In genomic region chr19:40278361-40279045, GRCh38 we compare ENCODE assay signal across 11 cellular contexts. TPM values are rescaled to one million over a fixed set of nuclear protein-coding genes. Genes with fewer than 3 reads are reported as not detected.
DNase-seq lines count a peak whose midpoint lies in the region; ATAC-seq and TF ChIP-seq lines count a peak whose summit lies in the region.
"Had no signal": no experiment of that assay in that cellular context is flagged by ENCODE, and none has a peak within 500 bp of the region (broad histone marks: within the 10 kb centered on the region; RNA-seq: fewer than 3 reads in every experiment).

No MANE protein-coding gene starts in this region.

- peak overlapping the region in 3 of 4 donors; percentile 9 to 65 (median 21) for H3K4me3 Mint-ChIP-seq in CD4-positive, CD25-positive, alpha-beta regulatory T cell
- H3K4me3 Mint-ChIP-seq in immature natural killer cell, result peak overlapping the region in 4 of 5 donors; percentile 17 to 40 (median 31)

- peaks cover 0 to 2% (median 0%) of the 10 kb centered on the region in 7 donors for H3K9me3 Mint-ChIP-seq in CD4-positive, CD25-positive, alpha-beta regulatory T cell
- H3K9me3 Mint-ChIP-seq in immature natural killer cell, result no peaks in the 10 kb centered on the region

- no peak overlapping the region for H3K27ac ChIP-seq in CD4-positive, CD25-positive, alpha-beta regulatory T cell (ENCODE audit: insufficient read depth, low read length, poor library complexity, severe bottlenecking)
- H3K27ac ChIP-seq in adrenal gland (peak overlapping the region in 3 of 5 donors; percentile 14 to 95 (median 32)), gastrocnemius medialis (peak overlapping the region; percentile 89 to 99 (median 95))

- no peaks in the 10 kb centered on the region for H3K27me3 ChIP-seq in CD4-positive, CD25-positive, alpha-beta regulatory T cell (ENCODE audit: control insufficient read depth, insufficient read depth, low read length)
- H3K27me3 ChIP-seq in adrenal gland (no peaks in the 10 kb centered on the region), gastrocnemius medialis (no peaks in the 10 kb centered on the region)

- ATAC-seq in CD4-positive, CD25-positive, alpha-beta regulatory T cell (ENCODE audit: low read depth in 2 of 2), result no peak
- ATAC-seq in gastrocnemius medialis (no peak), GM19467 (IDR thresholded peaks at IDR 0.05; ENCODE audit: unreplicated experiment) (no peak), GM21619 (IDR thresholded peaks at IDR 0.05; ENCODE audit: unreplicated experiment) (no peak)

- in situ Hi-C loops in gastrocnemius medialis (cut with MboI; ENCODE audit: low sequenced_read_pairs in 4 of 4), result no loop called here

- intact Hi-C loops in adrenal gland (cut with DNase I) (no loop called here), gastrocnemius medialis (cut with DNase I; ENCODE audit: low total_unique reads) (no loop called here)

- H3K9me3 ChIP-seq in CD4-positive, CD25-positive, alpha-beta regulatory T cell (ENCODE audit: control insufficient read depth in 2 of 2, low read length in 2 of 2), result no peaks in the 10 kb centered on the region
- H3K9me3 ChIP-seq in adrenal gland (replicated peaks in 1 of 3) (no peaks in the 10 kb centered on the region), gastrocnemius medialis (no peaks in the 10 kb centered on the region)

- peaks cover 6% of the 10 kb centered on the region for H3K36me3 ChIP-seq in CD4-positive, CD25-positive, alpha-beta regulatory T cell (ENCODE audit: control insufficient read depth, insufficient read depth, low read length)
- H3K36me3 ChIP-seq in adrenal gland (replicated peaks in 1 of 2) (no peaks in the 10 kb centered on the region), gastrocnemius medialis (no peaks in the 10 kb centered on the region)

- peaks cover 3% of the 10 kb centered on the region for H3K36me3 Mint-ChIP-seq in CD4-positive, CD25-positive, alpha-beta regulatory T cell
- peaks cover 0 to 9% (median 0%) of the 10 kb centered on the region in 3 donors for H3K36me3 Mint-ChIP-seq in immature natural killer cell

- H3K27me3 Mint-ChIP-seq in CD4-positive, CD25-positive, alpha-beta regulatory T cell, result no peaks in the 10 kb centered on the region
- peaks cover 0 to 13% (median 2%) of the 10 kb centered on the region in 3 donors for H3K27me3 Mint-ChIP-seq in immature natural killer cell (ENCODE audit: low read depth in 3 of 3)

- no peak for DNase-seq in CD4-positive, CD25-positive, alpha-beta regulatory T cell
- DNase-seq in adrenal gland (no peak), immature natural killer cell (no peak), gastrocnemius medialis (no peak), H4 (ENCODE audit: low spot score) (no peak), erythroblast (lab: John Stamatoyannopoulos, UW) (no peak)
- DNase-seq: NCI-H187, T-helper 9 cell had no signal

- WGBS in adrenal gland, 4 donors, result 68 to 80% (median 74%) methylated on average over 4 to 16 of the region's 16 CpGs

- TF ChIP-seq POLR2A in adrenal gland (IDR thresholded peaks at IDR 0.05), result no peak
- no peak for TF ChIP-seq POLR2A in gastrocnemius medialis (IDR thresholded peaks at IDR 0.05)
- no peak for TF ChIP-seq POLR2A in erythroblast (IDR thresholded peaks at IDR 0.05; ENCODE audit: low read length)

- peaks cover 67% of the 10 kb centered on the region for H3K4me1 ChIP-seq in CD4-positive, CD25-positive, alpha-beta regulatory T cell (ENCODE audit: control insufficient read depth, insufficient read depth, low read length, poor library complexity, severe bottlenecking)
- H3K4me1 ChIP-seq in adrenal gland (replicated peaks in 1 of 2) (peaks cover 41 to 88% of the 10 kb centered on the region in 2 donors), gastrocnemius medialis (peaks cover 79 to 84% of the 10 kb centered on the region in 2 donors)

- peaks cover 7 to 88% (median 47%) of the 10 kb centered on the region in 4 donors for H3K4me1 Mint-ChIP-seq in CD4-positive, CD25-positive, alpha-beta regulatory T cell
- peaks cover 79 to 89% of the 10 kb centered on the region in 2 donors for H3K4me1 Mint-ChIP-seq in immature natural killer cell

- peak overlapping the region in 2 of 3 donors; percentile 81 to 85 for H3K27ac Mint-ChIP-seq in CD4-positive, CD25-positive, alpha-beta regulatory T cell
- peak overlapping the region; percentile 26 to 96 (median 77) for H3K27ac Mint-ChIP-seq in immature natural killer cell

- TF ChIP-seq CTCF in adrenal gland (IDR thresholded peaks at IDR 0.05), result no peak
- no peak for TF ChIP-seq CTCF in gastrocnemius medialis (IDR thresholded peaks at IDR 0.05 in 4 of 5, conservative IDR thresholded peaks at IDR 0.05 in 1 of 5)

- no peak overlapping the region for H3K4me3 ChIP-seq in CD4-positive, CD25-positive, alpha-beta regulatory T cell (ENCODE audit: low read depth, low read length)
- H3K4me3 ChIP-seq in adrenal gland (peak overlapping the region in 1 of 4 donors; percentile 6), gastrocnemius medialis (peak overlapping the region in 3 of 4 donors; percentile 21 to 41 (median 27))

RNA-seq across cellular contexts. Expression of gene AKT2, which starts 6.6 kb away (rescaled TPM):
- 193 TPM for total RNA-seq in CD4-positive, CD25-positive, alpha-beta regulatory T cell
- polyA plus RNA-seq in CD4-positive, CD25-positive, alpha-beta regulatory T cell, result 10 to 100 TPM; 16.4 to 26.2 (median 24.8) TPM
- total RNA-seq in adrenal gland, result 100 to 1,000 TPM in 5 of 8 donors, 10 to 100 TPM in 3; 49.2 to 195 (median 128) TPM
- 100 to 1,000 TPM in 2 of 3 donors, 10 to 100 TPM in 1; 72.9 to 123 (median 107) TPM for polyA plus RNA-seq in adrenal gland
- 10 to 100 TPM; 32.7 to 47.6 (median 34.4) TPM for polyA plus RNA-seq in immature natural killer cell
- 100 to 1,000 TPM in 2 of 4 donors, 10 to 100 TPM in 2; 88.0 to 387 (median 102) TPM for total RNA-seq in gastrocnemius medialis
- 51.0 and 59.2 TPM in 2 replicates for total RNA-seq in H4 (2014; rRNA removed; shearing (Covaris generic))

RNA-seq across cellular contexts. Expression of gene CCNP, which starts 52.0 kb away (rescaled TPM):
- total RNA-seq in CD4-positive, CD25-positive, alpha-beta regulatory T cell, result 1.2 TPM
- under 1 TPM in 1 of 4 donors, not detected in 3; 0.13 TPM for polyA plus RNA-seq in CD4-positive, CD25-positive, alpha-beta regulatory T cell
- total RNA-seq in adrenal gland (1 to 10 TPM in 4 of 8 donors, under 1 TPM in 1, not detected in 3; 0.27 to 3.0 (median 1.3) TPM), gastrocnemius medialis (not detected)
- polyA plus RNA-seq in adrenal gland (1 to 10 TPM in 1 of 3 donors, under 1 TPM in 1, not detected in 1; 0.72 to 1.0 TPM), immature natural killer cell (not detected)
- total RNA-seq in H4 (2014; rRNA removed; shearing (Covaris generic)), result not detected in 2 replicates
- total RNA-seq: bronchial epithelial cell had no signal
